Comparison of ENCODE assay signal across 17 cellular contexts in the genomic region with DNA sequence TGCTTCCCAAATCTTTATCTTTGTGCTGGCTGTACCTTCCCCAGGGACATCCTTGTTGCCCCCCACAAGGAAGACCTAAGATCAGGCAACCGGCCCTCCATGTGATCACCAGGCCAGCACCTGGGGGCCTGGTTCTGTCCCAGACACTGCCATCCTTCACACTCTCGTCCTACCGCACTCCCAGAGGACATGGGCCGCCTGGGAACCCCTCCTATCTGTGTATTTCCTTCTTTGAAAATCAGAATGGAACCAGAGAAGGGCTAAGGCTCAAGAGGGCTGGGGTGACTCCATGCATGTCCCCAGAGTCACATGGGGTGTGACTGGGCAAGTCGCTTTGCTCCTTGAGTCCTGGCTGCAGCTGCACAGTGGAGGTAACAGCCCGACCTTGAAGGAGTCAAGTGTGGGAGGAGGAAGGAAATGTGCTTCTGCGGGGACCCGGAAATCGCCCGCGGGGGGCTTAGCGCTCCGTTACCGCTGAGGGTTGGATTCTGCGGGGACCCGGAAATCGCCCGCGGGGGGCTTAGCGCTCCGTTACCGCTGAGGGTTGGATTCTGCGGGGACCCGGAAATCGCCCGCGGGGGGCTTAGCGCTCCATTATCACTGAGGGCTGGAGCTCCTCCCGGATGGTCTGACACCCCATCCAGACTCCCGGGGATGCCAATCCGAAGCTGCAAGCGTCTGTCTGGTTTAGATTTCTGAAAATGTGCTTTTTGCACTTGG.
DNase-seq lines count a peak whose midpoint lies in the region; ATAC-seq and TF ChIP-seq lines count a peak whose summit lies in the region.
"Had no signal": no experiment of that assay in that cellular context is flagged by ENCODE, and none has a peak within 500 bp of the region (broad histone marks: within the 10 kb centered on the region; RNA-seq: fewer than 3 reads in every experiment).

No MANE protein-coding gene starts in this region.

- TF ChIP-seq CTCF in lower lobe of right lung (IDR thresholded peaks at IDR 0.05): no peak
- no peak for TF ChIP-seq CTCF in gastroesophageal sphincter (IDR thresholded peaks at IDR 0.05)

- H3K9me3 Mint-ChIP-seq in activated naive CD4-positive, alpha-beta T cell treated with anti-CD3 and anti-CD28 coated beads, Interleukin-2, amount 50 U/mL, for 24 hours: peaks cover 12% of the 10 kb centered on the region
- peaks cover 4 to 15% of the 10 kb centered on the region in 2 donors for H3K9me3 Mint-ChIP-seq in stimulated activated naive B cell treated with anti-CD40 and anti-IgM and Interleukin-4, amounts not matched to agents 10 μg/mL and 1 μg/mL and 100 μg/mL, for 72 hours

- H3K4me3 Mint-ChIP-seq in activated naive CD4-positive, alpha-beta T cell treated with anti-CD3 and anti-CD28 coated beads, Interleukin-2, amount 50 U/mL, for 24 hours: no peak overlapping the region
- peak overlapping the region; percentile 55 for H3K4me3 Mint-ChIP-seq in T-helper 17 cell
- H3K4me3 Mint-ChIP-seq in stimulated activated naive B cell treated with anti-CD40 and anti-IgM and Interleukin-4, amounts not matched to agents 10 μg/mL and 1 μg/mL and 100 μg/mL, for 72 hours: peak overlapping the region in 1 of 2 donors; percentile 81

- no peak for TF ChIP-seq POLR2A in gastroesophageal sphincter (IDR thresholded peaks at IDR 0.05)

- no peaks in the 10 kb centered on the region for H3K36me3 Mint-ChIP-seq in activated naive CD4-positive, alpha-beta T cell treated with anti-CD3 and anti-CD28 coated beads, Interleukin-2, amount 50 U/mL, for 24 hours
- no peaks in the 10 kb centered on the region for H3K36me3 Mint-ChIP-seq in T-helper 17 cell (ENCODE audit: low read depth)
- H3K36me3 Mint-ChIP-seq in stimulated activated naive B cell treated with anti-CD40 and anti-IgM and Interleukin-4, amounts not matched to agents 10 μg/mL and 1 μg/mL and 100 μg/mL, for 72 hours: peaks cover 0 to 4% of the 10 kb centered on the region in 2 donors
- H3K36me3 Mint-ChIP-seq: CD8-positive, alpha-beta memory T cell had no signal

- TF ChIP-seq EP300 in gastroesophageal sphincter (IDR thresholded peaks at IDR 0.05): no peak

- peaks cover 27% of the 10 kb centered on the region for H3K27me3 ChIP-seq in lower lobe of right lung (ENCODE audit: low read depth)
- peaks cover 51% of the 10 kb centered on the region for H3K27me3 ChIP-seq in gastroesophageal sphincter

- H3K4me3 ChIP-seq in lower lobe of right lung (no peak overlapping the region), gastroesophageal sphincter (no peak overlapping the region)

- H3K4me1 Mint-ChIP-seq in activated naive CD4-positive, alpha-beta T cell treated with anti-CD3 and anti-CD28 coated beads, Interleukin-2, amount 50 U/mL, for 24 hours: no peaks in the 10 kb centered on the region
- no peaks in the 10 kb centered on the region for H3K4me1 Mint-ChIP-seq in T-helper 17 cell
- H3K4me1 Mint-ChIP-seq in stimulated activated naive B cell treated with anti-CD40 and anti-IgM and Interleukin-4, amounts not matched to agents 10 μg/mL and 1 μg/mL and 100 μg/mL, for 72 hours: peaks cover 12 to 14% of the 10 kb centered on the region in 2 donors

- H3K27ac Mint-ChIP-seq in activated naive CD4-positive, alpha-beta T cell treated with anti-CD3 and anti-CD28 coated beads, Interleukin-2, amount 50 U/mL, for 24 hours: peak overlapping the region; percentile 30
- no peak overlapping the region for H3K27ac Mint-ChIP-seq in T-helper 17 cell
- peak overlapping the region; percentile 75 for H3K27ac Mint-ChIP-seq in stimulated activated naive B cell treated with anti-CD40 and anti-IgM and Interleukin-4, amounts not matched to agents 10 μg/mL and 1 μg/mL and 100 μg/mL, for 72 hours

- intact Hi-C loops in lower lobe of right lung (cut with DNase I): no loop called here

- H3K27ac ChIP-seq in lower lobe of right lung (no peak overlapping the region), gastroesophageal sphincter (no peak overlapping the region)

- H3K9me3 ChIP-seq in T-helper 17 cell (ENCODE audit: control insufficient read depth, low read length, poor library complexity, severe bottlenecking) (no peaks in the 10 kb centered on the region), lower lobe of right lung (no peaks in the 10 kb centered on the region), gastroesophageal sphincter (peaks cover 0 to 14% (median 0%) of the 10 kb centered on the region in 3 donors)

- H3K27me3 Mint-ChIP-seq in activated naive CD4-positive, alpha-beta T cell treated with anti-CD3 and anti-CD28 coated beads, Interleukin-2, amount 50 U/mL, for 24 hours: peaks cover 5% of the 10 kb centered on the region
- H3K27me3 Mint-ChIP-seq in T-helper 17 cell: peaks cover 16% of the 10 kb centered on the region
- peaks cover 4 to 7% of the 10 kb centered on the region in 2 donors for H3K27me3 Mint-ChIP-seq in stimulated activated naive B cell treated with anti-CD40 and anti-IgM and Interleukin-4, amounts not matched to agents 10 μg/mL and 1 μg/mL and 100 μg/mL, for 72 hours

- 96 to 100% methylated on average over 5 to 22 of the region's 32 CpGs for WGBS in gastroesophageal sphincter (ENCODE audit: low coverage in 1 of 2), 2 donors

- H3K36me3 ChIP-seq in lower lobe of right lung (no peaks in the 10 kb centered on the region), gastroesophageal sphincter (no peaks in the 10 kb centered on the region)

- no peak for DNase-seq in activated naive CD4-positive, alpha-beta T cell treated with anti-CD3 and anti-CD28 coated beads, Interleukin-2, amount 50 U/mL, for 16 hours
- no peak for DNase-seq in T-helper 17 cell
- peak; percentile 23 for DNase-seq in lower lobe of right lung
- no peak for DNase-seq in stimulated activated naive B cell treated with anti-CD40 and anti-IgM and Interleukin-4, amounts not matched to agents 10 μg/mL and 1 μg/mL and 100 μg/mL, for 72 hours
- DNase-seq in cortex of kidney (lab: John Stamatoyannopoulos, UW): no peak
- DNase-seq in midbrain (lab: John Stamatoyannopoulos, UW): no peak
- DNase-seq: 8988T; CD8-positive, alpha-beta memory T cell; KBM-7; NCI-H1105 treated with DMSO at 0.1 percent for 48 hours; NCI-H1694 treated with DMSO at 0.1 percent for 48 hours; NCI-H510A treated with DMSO at 0.1 percent for 48 hours; NCI-H774; Right ventricle myocardium superior had no signal

- H3K4me1 ChIP-seq in lower lobe of right lung: no peaks in the 10 kb centered on the region
- H3K4me1 ChIP-seq in gastroesophageal sphincter: no peaks in the 10 kb centered on the region

- ATAC-seq in T-helper 17 cell (no peak), lower lobe of right lung (peak in 1 of 2 donors; percentile 19), gastroesophageal sphincter (no peak)
- peak in 1 of 2 donors; percentile 40 for ATAC-seq in stimulated activated naive B cell treated with anti-CD40 and anti-IgM and Interleukin-4, amounts not matched to agents 10 μg/mL and 1 μg/mL and 100 μg/mL, for 72 hours (replicated peaks)
- ATAC-seq: HepG2 had no signal
